ENCODE assay signal across 8 cellular contexts in genomic region chr15:73965094-73965729, GRCh38. TPM values are rescaled to one million over a fixed set of nuclear protein-coding genes. Genes with fewer than 3 reads are reported as not detected.
DNase-seq lines count a peak whose midpoint lies in the region; ATAC-seq and TF ChIP-seq lines count a peak whose summit lies in the region.

No MANE protein-coding gene starts in this region.

- no peaks in the 10 kb centered on the region for H3K36me3 Mint-ChIP-seq in activated naive CD8-positive, alpha-beta T cell treated with anti-CD3 and anti-CD28 coated beads for 36 hours
- no peaks in the 10 kb centered on the region for H3K36me3 Mint-ChIP-seq in Caco-2 (ENCODE audit: insufficient read depth, unreplicated experiment)

- H3K27me3 ChIP-seq in HUES64 (ENCODE audit: insufficient read depth, low read length) (no peaks in the 10 kb centered on the region), osteoblast (ENCODE audit: insufficient read depth, low read length) (no peaks in the 10 kb centered on the region), Caco-2 (replicated peaks; ENCODE audit: control insufficient read depth, insufficient read depth, low read length) (no peaks in the 10 kb centered on the region)

- peak; percentile 14 for DNase-seq in NCI-H146 (lab: John Stamatoyannopoulos, UW)
- no peak for DNase-seq in NCI-H146 treated with DMSO at 0.1 percent for 48 hours (lab: John Stamatoyannopoulos, UW; ENCODE audit: unreplicated experiment)
- peak; percentile 57 for DNase-seq in activated naive CD8-positive, alpha-beta T cell treated with anti-CD3 and anti-CD28 coated beads for 36 hours
- DNase-seq in osteoblast (ENCODE audit: insufficient read length, low spot score, missing footprints) = no peak
- DNase-seq in Caco-2 = no peak
- no peak for DNase-seq in putamen (ENCODE audit: low spot score)

- H3K9me3 ChIP-seq in HUES64 (ENCODE audit: insufficient read depth, low read depth, low read length) = no peaks in the 10 kb centered on the region
- no peaks in the 10 kb centered on the region for H3K9me3 ChIP-seq in osteoblast (ENCODE audit: low read depth, low read length)
- H3K9me3 ChIP-seq in Caco-2 = no peaks in the 10 kb centered on the region

- BruUV-seq in Caco-2 (replicated peaks; lab: Mats Ljungman, UMichigan) = no TSS peak

- peak overlapping the region; percentile 80 for H3K27ac Mint-ChIP-seq in activated naive CD8-positive, alpha-beta T cell treated with anti-CD3 and anti-CD28 coated beads for 36 hours
- H3K27ac Mint-ChIP-seq in Caco-2 (ENCODE audit: unreplicated experiment) = no peak overlapping the region

- POLR2A ChIA-PET in Caco-2 (lab: Charles Lee) = no interaction called here

- CTCF ChIA-PET in Caco-2 (lab: Charles Lee) = interaction anchor here (0.7 to 3.2 kb wide), 2 partner anchors 14 to 179 kb away, joined by 3 to 24 read pairs; no protein-coding TSS in a partner anchor

- H3K27me3 Mint-ChIP-seq in activated naive CD8-positive, alpha-beta T cell treated with anti-CD3 and anti-CD28 coated beads for 36 hours = no peaks in the 10 kb centered on the region
- H3K27me3 Mint-ChIP-seq in Caco-2 (ENCODE audit: insufficient read depth, unreplicated experiment) = peaks cover 11% of the 10 kb centered on the region

- no peaks in the 10 kb centered on the region for H4K20me1 ChIP-seq in osteoblast (ENCODE audit: insufficient read depth, low read length)

- H2AFZ ChIP-seq in osteoblast (ENCODE audit: low read length) = peak overlapping the region; percentile 89

- 22% methylated on average over 13 of the region's 13 CpGs for WGBS in HUES64

- no peaks in the 10 kb centered on the region for H3K9me3 Mint-ChIP-seq in activated naive CD8-positive, alpha-beta T cell treated with anti-CD3 and anti-CD28 coated beads for 36 hours
- H3K9me3 Mint-ChIP-seq in Caco-2 (ENCODE audit: unreplicated experiment) = no peaks in the 10 kb centered on the region

- H3K79me2 ChIP-seq in osteoblast (ENCODE audit: insufficient read depth, low read length) = no peaks in the 10 kb centered on the region

- H3K9ac ChIP-seq in HUES64 (ENCODE audit: low read depth, low read length) = peak overlapping the region; percentile 16; the same call in 1 of the 2 replicates

- TF ChIP-seq CTCF in osteoblast (IDR thresholded peaks at IDR 0.05; ENCODE audit: extremely low read depth, low read depth, low read length) = peak; percentile 4
- TF ChIP-seq CTCF in Caco-2 (IDR thresholded peaks at IDR 0.05; ENCODE audit: insufficient read depth in 1 of 2, low read depth in 1 of 2, low read length in 1 of 2, severe bottlenecking in 1 of 2, unreplicated experiment in 1 of 2) = no peak

- peak overlapping the region; percentile 72 for H3K4me3 Mint-ChIP-seq in activated naive CD8-positive, alpha-beta T cell treated with anti-CD3 and anti-CD28 coated beads for 36 hours
- H3K4me3 Mint-ChIP-seq in Caco-2 (ENCODE audit: unreplicated experiment) = no peak overlapping the region

- no peaks in the 10 kb centered on the region for H3K36me3 ChIP-seq in HUES64 (ENCODE audit: insufficient read depth, low read length)
- no peaks in the 10 kb centered on the region for H3K36me3 ChIP-seq in osteoblast (ENCODE audit: insufficient read depth, low read length)
- no peaks in the 10 kb centered on the region for H3K36me3 ChIP-seq in Caco-2 (ENCODE audit: control insufficient read depth, insufficient read depth, low read length)

- H3K27ac ChIP-seq in HUES64 (ENCODE audit: low read depth, low read length) = peak overlapping the region; percentile 34; the same call in 1 of the 2 replicates
- peak overlapping the region; percentile 40 for H3K27ac ChIP-seq in osteoblast (ENCODE audit: low read depth, low read length)

- H3K4me2 ChIP-seq in osteoblast (ENCODE audit: insufficient read depth, low read length) = peak overlapping the region; percentile 78

- peak overlapping the region; percentile 18 for H3K4me3 ChIP-seq in HUES64 (ENCODE audit: low read length)
- H3K4me3 ChIP-seq in osteoblast (ENCODE audit: insufficient read depth, low read length) = peak overlapping the region; percentile 51
- H3K4me3 ChIP-seq in Caco-2 (ENCODE audit: low read depth, low read length) = no peak overlapping the region

- peaks cover 24% of the 10 kb centered on the region for H3K4me1 Mint-ChIP-seq in activated naive CD8-positive, alpha-beta T cell treated with anti-CD3 and anti-CD28 coated beads for 36 hours
- no peaks in the 10 kb centered on the region for H3K4me1 Mint-ChIP-seq in Caco-2 (ENCODE audit: low read depth, unreplicated experiment)

- ATAC-seq in GM18519 (IDR thresholded peaks at IDR 0.05; ENCODE audit: low FRiP score, unreplicated experiment) = no peak

- H3K4me1 ChIP-seq in HUES64 (ENCODE audit: insufficient read depth, low read length) (peaks cover 27% of the 10 kb centered on the region), osteoblast (ENCODE audit: insufficient read depth, low read length) (peaks cover 27% of the 10 kb centered on the region), Caco-2 (no peaks in the 10 kb centered on the region)

- intact Hi-C loops in Caco-2 (cut with micrococcal nuclease; ENCODE audit: unreplicated experiment) = no loop called here

RNA-seq across cellular contexts. Expression of gene STOML1, which starts 26.9 kb away (rescaled TPM):
- polyA plus RNA-seq in HUES64 (2013, experiment 1 of 2) = 2.5 TPM
- polyA plus RNA-seq in HUES64 (2013, experiment 2 of 2) = 3.7 TPM
- total RNA-seq in activated naive CD8-positive, alpha-beta T cell treated with anti-CD3 and anti-CD28 coated beads for 36 hours = 10 to 100 TPM in 1 of 2 experiments, 1 to 10 TPM in 1; 8.3 to 10.6 TPM
- 14.1 and 15.0 TPM in 2 replicates for total RNA-seq in osteoblast
- 7.6 TPM in 2 replicates for total RNA-seq in Caco-2 (2022)

RNA-seq across cellular contexts. Expression of gene PML, which starts 29.3 kb away (rescaled TPM):
- 18.8 TPM for polyA plus RNA-seq in HUES64 (2013, experiment 1 of 2)
- 21.3 TPM for polyA plus RNA-seq in HUES64 (2013, experiment 2 of 2)
- total RNA-seq in activated naive CD8-positive, alpha-beta T cell treated with anti-CD3 and anti-CD28 coated beads for 36 hours = 10 to 100 TPM; 53.4 to 54.3 TPM
- total RNA-seq in osteoblast = 46.7 and 50.7 TPM in 2 replicates
- 18.7 and 19.5 TPM in 2 replicates for total RNA-seq in Caco-2 (2022)

RNA-seq across cellular contexts. Expression of gene LOXL1, which starts 39.0 kb away (rescaled TPM):
- 14.3 TPM for polyA plus RNA-seq in HUES64 (2013, experiment 1 of 2)
- 26.6 TPM for polyA plus RNA-seq in HUES64 (2013, experiment 2 of 2)
- 1 to 10 TPM; 2.1 to 2.4 TPM for total RNA-seq in activated naive CD8-positive, alpha-beta T cell treated with anti-CD3 and anti-CD28 coated beads for 36 hours
- 246 and 264 TPM in 2 replicates for total RNA-seq in osteoblast
- 1.3 and 3.7 TPM in 2 replicates for total RNA-seq in Caco-2 (2022)

Comparison
In these comparisons a context has a peak if more than half of its experiments do, and no peak if none do; other contexts are left out.
1. DNase-seq: peak in NCI-H146 (single experiment) and activated naive CD8-positive, alpha-beta T cell treated with anti-CD3 and anti-CD28 coated beads for 36 hours (single experiment); none in NCI-H146 treated with DMSO at 0.1 percent for 48 hours (single experiment), osteoblast (single experiment), Caco-2 (0 of 2) and putamen (single experiment).
2. RNA of gene LOXL1, which starts 39.0 kb away (total RNA-seq): 246 to 264 TPM in osteoblast; 1.3 to 3.7 TPM in Caco-2 and 2.1 to 2.4 TPM in activated naive CD8-positive, alpha-beta T cell treated with anti-CD3 and anti-CD28 coated beads for 36 hours; every median in the first group is over 10 times any median in the second.